24 cellular contexts compared by ENCODE assay signal in the genomic region with DNA sequence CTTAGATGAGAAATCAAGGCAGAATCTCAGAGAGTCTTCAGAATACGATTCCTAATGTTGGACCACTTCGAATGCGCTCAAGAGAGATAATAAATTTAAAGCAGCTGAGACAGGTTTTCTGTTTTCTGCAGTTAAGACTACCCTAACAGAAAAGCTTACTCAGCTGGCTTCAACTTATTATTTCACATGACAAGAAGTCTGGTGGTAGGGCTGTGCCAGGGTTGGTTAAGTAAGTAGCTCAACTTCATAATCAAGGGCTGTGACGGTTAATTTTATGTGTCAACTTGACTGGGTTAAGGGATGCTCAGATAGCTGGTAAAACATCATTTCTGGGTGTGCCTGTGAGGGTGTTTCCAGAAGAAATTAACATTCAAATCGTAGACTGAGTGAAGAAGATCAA. TPM values are rescaled to one million over a fixed set of nuclear protein-coding genes. Genes with fewer than 3 reads are reported as not detected.
DNase-seq lines count a peak whose midpoint lies in the region; ATAC-seq, FAIRE-seq and TF ChIP-seq lines count a peak whose summit lies in the region.
"Had no signal": no experiment of that assay in that cellular context is flagged by ENCODE, and none has a peak within 500 bp of the region (broad histone marks: within the 10 kb centered on the region; RNA-seq: fewer than 3 reads in every experiment).

No MANE protein-coding gene starts in this region.

- H3K4me1 Mint-ChIP-seq in activated naive CD4-positive, alpha-beta T cell treated with anti-CD3 and anti-CD28 coated beads, Interleukin-2, amount 50 U/mL, for 24 hours: peaks cover 41% of the 10 kb centered on the region
- H3K4me1 Mint-ChIP-seq in T-cell: peaks cover 41 to 52% (median 46%) of the 10 kb centered on the region in 3 donors
- H3K4me1 Mint-ChIP-seq in activated CD4-positive, alpha-beta memory T cell treated with anti-CD3 and anti-CD28 coated beads for 36 hours (ENCODE audit: low read depth): peaks cover 36% of the 10 kb centered on the region

- H3K9me3 ChIP-seq in body of pancreas: no peaks in the 10 kb centered on the region
- H3K9me3 ChIP-seq: A549, BE2C, Caco-2 had no signal

- no peak for TF ChIP-seq POLR2A in body of pancreas (IDR thresholded peaks at IDR 0.05)

- peaks cover 49% of the 10 kb centered on the region for H3K4me1 ChIP-seq in body of pancreas
- H3K4me1 ChIP-seq: BE2C, Caco-2 had no signal

- no peaks in the 10 kb centered on the region for H3K36me3 Mint-ChIP-seq in activated naive CD4-positive, alpha-beta T cell treated with anti-CD3 and anti-CD28 coated beads, Interleukin-2, amount 50 U/mL, for 24 hours
- peaks cover 0 to 17% of the 10 kb centered on the region in 2 donors for H3K36me3 Mint-ChIP-seq in activated naive CD4-positive, alpha-beta T cell treated with anti-CD3 and anti-CD28 coated beads, Interleukin-2, amount 50 U/mL, for 72 hours
- no peaks in the 10 kb centered on the region for H3K36me3 Mint-ChIP-seq in T-cell
- no peaks in the 10 kb centered on the region for H3K36me3 Mint-ChIP-seq in activated CD4-positive, alpha-beta memory T cell treated with anti-CD3 and anti-CD28 coated beads for 36 hours
- H3K36me3 Mint-ChIP-seq: CD14-positive monocyte had no signal

- no peak for DNase-seq in activated naive CD4-positive, alpha-beta T cell treated with anti-CD3 and anti-CD28 coated beads, Interleukin-2, amount 50 U/mL, for 72 hours (ENCODE audit: low spot score in 2 of 2)
- DNase-seq in T-cell (no peak), body of pancreas (peak in 3 of 4 donors; percentile 46 to 53 (median 51)), HTR-8/SVneo (ENCODE audit: insufficient read length, low spot score) (no peak)
- no peak for DNase-seq in activated CD4-positive, alpha-beta memory T cell treated with anti-CD3 and anti-CD28 coated beads for 36 hours
- DNase-seq: 8988T; ACHN; AML-193; BE2C; Caco-2; CD8-positive, alpha-beta T cell; DMS153; EL; GDM1; GM23248; H7; HCEC 1CT had no signal

- H3K27me3 ChIP-seq in body of pancreas: no peaks in the 10 kb centered on the region
- H3K27me3 ChIP-seq: BE2C had no signal

- H3K27ac Mint-ChIP-seq in activated naive CD4-positive, alpha-beta T cell treated with anti-CD3 and anti-CD28 coated beads, Interleukin-2, amount 50 U/mL, for 24 hours: peak overlapping the region; percentile 9
- no peak overlapping the region for H3K27ac Mint-ChIP-seq in activated naive CD4-positive, alpha-beta T cell treated with anti-CD3 and anti-CD28 coated beads, Interleukin-2, amount 50 U/mL, for 72 hours
- H3K27ac Mint-ChIP-seq in T-cell: peak overlapping the region; percentile 56 to 93
- no peak overlapping the region for H3K27ac Mint-ChIP-seq in activated CD4-positive, alpha-beta memory T cell treated with anti-CD3 and anti-CD28 coated beads for 36 hours
- H3K27ac Mint-ChIP-seq: CD14-positive monocyte; CD8-positive, alpha-beta T cell had no signal

- peak overlapping the region; percentile 2 to 97 (median 78) for H3K27ac ChIP-seq in body of pancreas
- H3K27ac ChIP-seq: A549, GM23248 had no signal

- TF ChIP-seq CTCF in body of pancreas (IDR thresholded peaks at IDR 0.05): no peak

- FAIRE-seq in HTR-8/SVneo (lab: Jason Lieb, UNC): no peak
- FAIRE-seq: A549, GM12878, GM19239, H1 had no signal

- H3K9me3 Mint-ChIP-seq in activated naive CD4-positive, alpha-beta T cell treated with anti-CD3 and anti-CD28 coated beads, Interleukin-2, amount 50 U/mL, for 24 hours: no peaks in the 10 kb centered on the region
- H3K9me3 Mint-ChIP-seq in activated naive CD4-positive, alpha-beta T cell treated with anti-CD3 and anti-CD28 coated beads, Interleukin-2, amount 50 U/mL, for 72 hours: no peaks in the 10 kb centered on the region
- no peaks in the 10 kb centered on the region for H3K9me3 Mint-ChIP-seq in T-cell
- no peaks in the 10 kb centered on the region for H3K9me3 Mint-ChIP-seq in activated CD4-positive, alpha-beta memory T cell treated with anti-CD3 and anti-CD28 coated beads for 36 hours
- H3K9me3 Mint-ChIP-seq: CD8-positive, alpha-beta T cell had no signal

- POLR2A ChIA-PET in T-cell (lab: Charles Lee): interaction anchor here (1.3 to 2.4 kb wide), 3 partner anchors 8 to 23 kb away, joined by 4 to 17 read pairs (median 10); partner anchors contain the start of gene RFESD (in 1 of the 2)
- POLR2A ChIA-PET in activated CD4-positive, alpha-beta memory T cell treated with anti-CD3 and anti-CD28 coated beads for 36 hours (lab: Charles Lee): interaction anchor here (1.8 to 2.4 kb wide), 2 partner anchors 8 to 23 kb away, joined by 7 to 9 read pairs; partner anchors contain the start of gene RFESD

- H3K4me3 Mint-ChIP-seq in activated naive CD4-positive, alpha-beta T cell treated with anti-CD3 and anti-CD28 coated beads, Interleukin-2, amount 50 U/mL, for 24 hours: no peak overlapping the region
- H3K4me3 Mint-ChIP-seq in T-cell: no peak overlapping the region
- no peak overlapping the region for H3K4me3 Mint-ChIP-seq in activated CD4-positive, alpha-beta memory T cell treated with anti-CD3 and anti-CD28 coated beads for 36 hours
- H3K4me3 Mint-ChIP-seq: CD14-positive monocyte; CD8-positive, alpha-beta T cell had no signal

- intact Hi-C loops in body of pancreas (cut with DNase I): no loop called here
- intact Hi-C loops in activated CD4-positive, alpha-beta memory T cell treated with anti-CD3 and anti-CD28 coated beads for 36 hours (cut with micrococcal nuclease): loop anchor here (5.0 to 10.0 kb wide), 2 partner anchors 339 kb away; partner anchors contain the start of genes ELL2 and MCTP1

- CTCF ChIA-PET in T-cell (lab: Charles Lee): interaction anchor here in 1 of 2 donors (0.5 to 2.6 kb wide), 4 partner anchors 8 to 159 kb away, joined by 4 to 32 read pairs (median 16); partner anchors contain the start of gene RFESD
- CTCF ChIA-PET in activated CD4-positive, alpha-beta memory T cell treated with anti-CD3 and anti-CD28 coated beads for 36 hours (lab: Charles Lee): interaction anchor here (1.7 to 2.1 kb wide), 4 partner anchors 8 to 80 kb away, joined by 3 to 16 read pairs (median 6); partner anchors contain the start of genes ARSK, RFESD and SKIC3

- 52 to 57% methylated on average over 5 of the region's 5 CpGs for WGBS in body of pancreas, 2 donors

- no peak for ATAC-seq in activated naive CD4-positive, alpha-beta T cell treated with anti-CD3 and anti-CD28 coated beads, Interleukin-2, amount 50 U/mL, for 72 hours
- ATAC-seq in T-cell (replicated peaks in 1 of 4) (no peak), body of pancreas (no peak)
- ATAC-seq: A549; CD8-positive, alpha-beta T cell; GM12878 had no signal

- H3K36me3 ChIP-seq in body of pancreas (replicated peaks in 1 of 2; ENCODE audit: insufficient read depth in 1 of 2, low read depth in 2 of 2): no peaks in the 10 kb centered on the region
- H3K36me3 ChIP-seq: BE2C; BLaER1 treated with 17β-estradiol and CSF1 and Interleukin-3, amounts not matched to agents 10 nM and 100 nM had no signal

- H3K4me3 ChIP-seq in body of pancreas: no peak overlapping the region
- H3K4me3 ChIP-seq: A549; BLaER1 treated with 17β-estradiol and CSF1 and Interleukin-3, amounts not matched to agents 10 nM and 100 nM; GM12878; GM23248 had no signal

- H3K27me3 Mint-ChIP-seq in activated naive CD4-positive, alpha-beta T cell treated with anti-CD3 and anti-CD28 coated beads, Interleukin-2, amount 50 U/mL, for 24 hours: no peaks in the 10 kb centered on the region
- H3K27me3 Mint-ChIP-seq in T-cell: no peaks in the 10 kb centered on the region
- H3K27me3 Mint-ChIP-seq in activated CD4-positive, alpha-beta memory T cell treated with anti-CD3 and anti-CD28 coated beads for 36 hours: no peaks in the 10 kb centered on the region

RNA-seq across cellular contexts. Expression of gene GPR150, which starts 3.8 kb away (rescaled TPM):
- under 1 TPM; 0.39 to 0.74 TPM for total RNA-seq in activated naive CD4-positive, alpha-beta T cell treated with anti-CD3 and anti-CD28 coated beads, Interleukin-2, amount 50 U/mL, for 72 hours
- 1 to 10 TPM; 1.2 to 2.2 (median 1.6) TPM for total RNA-seq in T-cell
- total RNA-seq in body of pancreas: 1 to 10 TPM; 3.3 to 6.0 TPM
- under 1 TPM; 0.50 to 0.82 TPM for total RNA-seq in activated CD4-positive, alpha-beta memory T cell treated with anti-CD3 and anti-CD28 coated beads for 36 hours
- total RNA-seq: H1, H7 had no signal

RNA-seq across cellular contexts. Expression of gene RFESD, which starts 22.9 kb away (rescaled TPM):
- total RNA-seq in activated naive CD4-positive, alpha-beta T cell treated with anti-CD3 and anti-CD28 coated beads, Interleukin-2, amount 50 U/mL, for 72 hours: 1 to 10 TPM; 7.8 to 8.9 TPM
- total RNA-seq in T-cell (1 to 10 TPM; 4.2 to 8.3 (median 5.6) TPM), body of pancreas (1 to 10 TPM in 1 of 2 donors, not detected in 1; 9.3 TPM)
- 1 to 10 TPM; 6.9 to 8.8 TPM for total RNA-seq in activated CD4-positive, alpha-beta memory T cell treated with anti-CD3 and anti-CD28 coated beads for 36 hours

RNA-seq across cellular contexts. Expression of gene SPATA9, which starts 59.1 kb away (rescaled TPM):
- not detected for total RNA-seq in activated naive CD4-positive, alpha-beta T cell treated with anti-CD3 and anti-CD28 coated beads, Interleukin-2, amount 50 U/mL, for 72 hours
- total RNA-seq in T-cell (not detected), body of pancreas (not detected)
- not detected for total RNA-seq in activated CD4-positive, alpha-beta memory T cell treated with anti-CD3 and anti-CD28 coated beads for 36 hours
- total RNA-seq: CD8-positive, alpha-beta T cell; H1; H7 had no signal

Comparison
In these comparisons a context has a peak if more than half of its experiments do, and no peak if none do; other contexts are left out.
1. H3K27ac Mint-ChIP-seq: peak in activated naive CD4-positive, alpha-beta T cell treated with anti-CD3 and anti-CD28 coated beads, Interleukin-2, amount 50 U/mL, for 24 hours (single experiment) and T-cell (2 of 2); none in activated naive CD4-positive, alpha-beta T cell treated with anti-CD3 and anti-CD28 coated beads, Interleukin-2, amount 50 U/mL, for 72 hours (0 of 2) and activated CD4-positive, alpha-beta memory T cell treated with anti-CD3 and anti-CD28 coated beads for 36 hours (single experiment).
2. DNase-seq: peak in body of pancreas (3 of 4); none in activated naive CD4-positive, alpha-beta T cell treated with anti-CD3 and anti-CD28 coated beads, Interleukin-2, amount 50 U/mL, for 72 hours (0 of 2), T-cell (0 of 34), HTR-8/SVneo (single experiment) and activated CD4-positive, alpha-beta memory T cell treated with anti-CD3 and anti-CD28 coated beads for 36 hours (single experiment).